6 cellular contexts compared by ENCODE assay signal in the genomic region with DNA sequence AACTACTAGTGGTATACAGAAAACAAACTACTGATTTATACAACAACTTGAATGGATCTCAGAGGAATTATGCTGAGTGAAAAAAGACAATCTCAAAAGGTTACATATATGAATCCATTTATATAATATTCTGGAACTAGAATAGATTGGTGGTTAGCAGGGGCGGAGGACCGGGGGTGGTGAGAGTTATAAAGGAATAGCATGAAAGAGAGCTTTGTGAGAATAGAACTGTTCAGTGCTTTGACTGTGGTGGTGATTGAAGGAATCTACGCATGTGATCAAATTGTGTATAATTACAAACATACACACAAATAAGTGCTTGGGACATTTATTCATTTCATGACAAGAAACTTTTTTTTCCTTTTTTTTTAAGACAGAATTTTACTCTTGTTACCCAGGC. TPM values are rescaled to one million over a fixed set of nuclear protein-coding genes. Genes with fewer than 3 reads are reported as not detected.
"Had no signal": no experiment of that assay in that cellular context is flagged by ENCODE, and none has a peak within 500 bp of the region (broad histone marks: within the 10 kb centered on the region; RNA-seq: fewer than 3 reads in every experiment).

No MANE protein-coding gene starts in this region.

- H3K27ac Mint-ChIP-seq: GM23338, H9 had no signal

- ATAC-seq: GM23338, K562 had no signal

- DNase-seq: H9, HCEC 1CT, IMR-90, KG1 had no signal

- H3K4me3 Mint-ChIP-seq: GM23338, H9 had no signal

- H3K4me1 Mint-ChIP-seq: GM23338, H9 had no signal

- H3K9me3 Mint-ChIP-seq: GM23338, H9 had no signal

- H3K4me3 ChIP-seq: GM23338, K562 had no signal

RNA-seq across cellular contexts. Expression of gene RAB19, which starts 19.6 kb away (rescaled TPM):
- total RNA-seq: IMR-90, K562 had no signal
